Comparison of ENCODE assay signal across 11 cellular contexts in the genomic region with DNA sequence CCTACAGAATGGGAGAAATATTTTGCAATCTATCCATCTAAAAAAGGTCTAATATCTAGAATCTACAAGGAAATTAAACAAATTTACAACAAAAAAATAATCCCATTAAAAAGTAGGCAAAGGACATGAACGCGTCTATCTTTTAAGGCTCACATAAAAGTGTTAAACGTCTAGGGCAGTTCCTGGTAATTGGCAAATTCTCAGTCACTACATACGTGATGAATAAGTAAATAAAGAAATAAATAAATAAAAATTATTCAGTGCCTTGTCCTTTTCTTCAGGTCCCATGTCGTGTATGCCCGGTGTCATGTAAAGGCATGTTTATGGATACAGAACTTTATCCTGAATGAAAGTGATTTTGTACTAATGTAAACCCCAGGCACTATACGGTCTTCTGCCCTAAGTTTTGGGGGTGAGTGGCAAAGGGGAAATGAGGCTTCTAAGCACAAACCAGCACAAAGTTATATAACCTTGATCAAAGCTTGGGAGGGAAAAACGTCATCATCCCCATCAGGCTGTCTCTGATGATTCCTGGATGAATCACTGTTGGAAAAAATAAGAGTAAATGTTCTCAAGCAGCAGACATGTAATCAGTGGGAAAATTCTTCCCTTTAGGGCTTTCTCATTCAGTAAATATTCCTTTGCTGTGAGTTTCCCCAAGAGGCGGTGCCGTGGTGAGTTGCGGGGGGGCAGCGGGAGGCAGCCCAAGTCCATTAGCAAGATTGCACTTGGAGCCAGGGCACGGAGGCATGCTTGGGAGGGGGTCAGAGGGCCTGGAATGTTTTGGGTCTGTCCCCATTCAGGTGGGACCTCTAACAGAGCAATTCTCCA. TPM values are rescaled to one million over a fixed set of nuclear protein-coding genes. Genes with fewer than 3 reads are reported as not detected.
DNase-seq lines count a peak whose midpoint lies in the region; ATAC-seq, FAIRE-seq and TF ChIP-seq lines count a peak whose summit lies in the region.
"Had no signal": no experiment of that assay in that cellular context is flagged by ENCODE, and none has a peak within 500 bp of the region (broad histone marks: within the 10 kb centered on the region; RNA-seq: fewer than 3 reads in every experiment).

No MANE protein-coding gene starts in this region.

- no peaks in the 10 kb centered on the region for H3K27me3 ChIP-seq in rectal smooth muscle tissue (ENCODE audit: control insufficient read depth, insufficient read depth, low read length)

- H3K9ac ChIP-seq in rectal smooth muscle tissue (ENCODE audit: low read length), result no peak overlapping the region

- DNase-seq in Daoy (ENCODE audit: low read depth) (peak; percentile 96), foreskin melanocyte (peak; percentile 72), NCI-H526 treated with DMSO at 0.1 percent for 48 hours (lab: John Stamatoyannopoulos, UW) (no peak), erythroblast (lab: John Stamatoyannopoulos, UW) (no peak)
- DNase-seq: activated CD4-positive, CD25-positive, alpha-beta regulatory T cell treated with anti-CD3 and anti-CD28 coated beads, Interleukin-2, amount 50 U/mL, for 72 hours; NCI-H1694 treated with DMSO at 0.1 percent for 48 hours had no signal

- no peak overlapping the region for H3K4me3 ChIP-seq in rectal smooth muscle tissue (ENCODE audit: low read length)

- H3K36me3 ChIP-seq in rectal smooth muscle tissue (ENCODE audit: control insufficient read depth, insufficient read depth, low read length), result no peaks in the 10 kb centered on the region

- peaks cover 18% of the 10 kb centered on the region for H3K4me1 ChIP-seq in rectal smooth muscle tissue (ENCODE audit: control insufficient read depth, insufficient read depth, low read length)

- TF ChIP-seq POLR2A in erythroblast (IDR thresholded peaks at IDR 0.05; ENCODE audit: low read length), result no peak

- no peak for ATAC-seq in GM21737 (IDR thresholded peaks at IDR 0.05; ENCODE audit: unreplicated experiment)
- no peak for ATAC-seq in GM21381 (IDR thresholded peaks at IDR 0.05; ENCODE audit: unreplicated experiment)

- peak; percentile 22 for FAIRE-seq in TTC549 (lab: Jason Lieb, UNC)
- FAIRE-seq: H1 had no signal

- peak overlapping the region; percentile 78 for H3K27ac ChIP-seq in rectal smooth muscle tissue (ENCODE audit: low read depth, low read length)

RNA-seq across cellular contexts. Expression of a gene that starts 30.4 kb away (rescaled TPM):
- 135 and 178 TPM in 2 replicates for total RNA-seq in Daoy (2014; rRNA removed; shearing (Covaris generic))

Comparison
In these comparisons a context has a peak if more than half of its experiments do, and no peak if none do; other contexts are left out.
1. DNase-seq: peak in Daoy (single experiment) and foreskin melanocyte (single experiment); none in NCI-H526 treated with DMSO at 0.1 percent for 48 hours (single experiment) and erythroblast (0 of 2).